Comparison of ENCODE assay signal across 17 cellular contexts in the genomic region with DNA sequence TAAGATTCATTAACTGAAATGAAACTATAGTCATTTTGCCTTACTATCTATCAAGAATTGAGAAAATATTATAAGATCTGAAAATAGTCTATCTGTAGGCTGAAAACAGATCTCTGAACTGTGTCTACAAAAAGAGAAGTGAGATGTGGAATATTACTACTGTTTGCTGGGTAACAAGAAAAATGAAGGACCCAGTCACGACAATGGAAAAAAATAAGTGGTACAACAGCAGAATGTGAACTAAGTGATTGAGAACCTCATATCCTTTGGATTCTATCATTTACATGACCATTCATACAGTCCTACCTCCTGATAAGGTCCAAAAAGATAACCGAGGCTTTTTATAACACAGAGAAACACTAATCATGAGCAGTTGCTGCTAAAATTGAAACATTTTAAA.
A peak's percentile ranks its signal among the peaks of the same experiment; 100 is the strongest.
DNase-seq lines count a peak whose midpoint lies in the region; ATAC-seq and TF ChIP-seq lines count a peak whose summit lies in the region.
"Had no signal": no experiment of that assay in that cellular context is flagged by ENCODE, and none has a peak within 500 bp of the region (broad histone marks: within the 10 kb centered on the region; RNA-seq: fewer than 3 reads in every experiment).

No MANE protein-coding gene starts in this region.

- no peak for ATAC-seq in activated T-cell treated with anti-CD3 and anti-CD28 coated beads, Interleukin-2, amount 50 U/mL, for 4 hours
- ATAC-seq in T-helper 17 cell (no peak), lower lobe of right lung (no peak), GM21723 (IDR thresholded peaks at IDR 0.05; ENCODE audit: unreplicated experiment) (no peak)

- H3K4me1 ChIP-seq in lower lobe of right lung: peaks cover 74% of the 10 kb centered on the region
- H3K4me1 ChIP-seq: SJCRH30 had no signal

- H3K27me3 ChIP-seq in lower lobe of right lung (ENCODE audit: low read depth): no peaks in the 10 kb centered on the region
- H3K27me3 ChIP-seq: breast epithelium, dorsolateral prefrontal cortex, SJCRH30 had no signal

- no peaks in the 10 kb centered on the region for H3K9me3 ChIP-seq in T-helper 17 cell (ENCODE audit: control insufficient read depth, low read length, poor library complexity, severe bottlenecking)
- no peaks in the 10 kb centered on the region for H3K9me3 ChIP-seq in lower lobe of right lung
- H3K9me3 ChIP-seq: breast epithelium, SJCRH30 had no signal

- peaks cover 13% of the 10 kb centered on the region for H3K36me3 Mint-ChIP-seq in activated T-cell treated with anti-CD3 and anti-CD28 coated beads, Interleukin-2, amount 50 U/mL, for 24 hours (ENCODE audit: low read depth)
- H3K36me3 Mint-ChIP-seq in activated T-cell treated with anti-CD3 and anti-CD28 coated beads, Interleukin-2, amount 50 U/mL, for 4 hours (ENCODE audit: insufficient read depth): peaks cover 5% of the 10 kb centered on the region
- H3K36me3 Mint-ChIP-seq in T-helper 17 cell (ENCODE audit: low read depth): peaks cover 4% of the 10 kb centered on the region
- H3K36me3 Mint-ChIP-seq in type B pancreatic cell: peaks cover 25% of the 10 kb centered on the region

- no peak for DNase-seq in activated T-cell treated with anti-CD3 and anti-CD28 coated beads, Interleukin-2, amount 50 U/mL, for 24 hours
- DNase-seq in activated T-cell treated with anti-CD3 and anti-CD28 coated beads, Interleukin-2, amount 50 U/mL, for 4 hours: no peak
- DNase-seq in T-helper 17 cell: no peak
- DNase-seq in lower lobe of right lung: no peak
- no peak for DNase-seq in type B pancreatic cell (ENCODE audit: extremely low spot score, unreplicated experiment)
- DNase-seq in middle frontal gyrus (ENCODE audit: extremely low spot score, low spot score): no peak
- no peak for DNase-seq in dedifferentiated amniotic fluid mesenchymal stem cell (ENCODE audit: extremely low spot score)
- DNase-seq: dorsolateral prefrontal cortex; kidney glomerular epithelial cell; NCI-H1436; NCI-H2171 treated with DMSO at 0.1 percent for 48 hours; SJCRH30; stimulated activated naive CD4-positive, alpha-beta T cell; trophoblast cell had no signal

- H3K27me3 Mint-ChIP-seq in activated T-cell treated with anti-CD3 and anti-CD28 coated beads, Interleukin-2, amount 50 U/mL, for 24 hours: no peaks in the 10 kb centered on the region
- H3K27me3 Mint-ChIP-seq in activated T-cell treated with anti-CD3 and anti-CD28 coated beads, Interleukin-2, amount 50 U/mL, for 4 hours (ENCODE audit: low read depth): no peaks in the 10 kb centered on the region
- no peaks in the 10 kb centered on the region for H3K27me3 Mint-ChIP-seq in T-helper 17 cell
- H3K27me3 Mint-ChIP-seq in type B pancreatic cell: no peaks in the 10 kb centered on the region
- H3K27me3 Mint-ChIP-seq: activated naive CD8-positive, alpha-beta T cell had no signal

- H3K27ac Mint-ChIP-seq in activated T-cell treated with anti-CD3 and anti-CD28 coated beads, Interleukin-2, amount 50 U/mL, for 24 hours: peak overlapping the region; percentile 3
- peak overlapping the region; percentile 14 for H3K27ac Mint-ChIP-seq in T-helper 17 cell
- peak overlapping the region; percentile 40 for H3K27ac Mint-ChIP-seq in type B pancreatic cell
- H3K27ac Mint-ChIP-seq: activated naive CD8-positive, alpha-beta T cell had no signal

- H3K27ac ChIP-seq in lower lobe of right lung: peak overlapping the region; percentile 4
- H3K27ac ChIP-seq: breast epithelium, SJCRH30 had no signal

- no peak overlapping the region for H3K4me3 ChIP-seq in lower lobe of right lung
- H3K4me3 ChIP-seq: breast epithelium, dorsolateral prefrontal cortex, SJCRH30 had no signal

- TF ChIP-seq CTCF in lower lobe of right lung (IDR thresholded peaks at IDR 0.05) (no peak), type B pancreatic cell (conservative IDR thresholded peaks at IDR 0.05) (no peak)

- no peak overlapping the region for H3K4me3 Mint-ChIP-seq in activated T-cell treated with anti-CD3 and anti-CD28 coated beads, Interleukin-2, amount 50 U/mL, for 24 hours
- no peak overlapping the region for H3K4me3 Mint-ChIP-seq in activated T-cell treated with anti-CD3 and anti-CD28 coated beads, Interleukin-2, amount 50 U/mL, for 4 hours
- H3K4me3 Mint-ChIP-seq in T-helper 17 cell: peak overlapping the region; percentile 33
- H3K4me3 Mint-ChIP-seq in type B pancreatic cell: no peak overlapping the region
- H3K4me3 Mint-ChIP-seq: activated naive CD8-positive, alpha-beta T cell had no signal

- H3K9me3 Mint-ChIP-seq in activated T-cell treated with anti-CD3 and anti-CD28 coated beads, Interleukin-2, amount 50 U/mL, for 24 hours: no peaks in the 10 kb centered on the region
- no peaks in the 10 kb centered on the region for H3K9me3 Mint-ChIP-seq in activated T-cell treated with anti-CD3 and anti-CD28 coated beads, Interleukin-2, amount 50 U/mL, for 4 hours
- H3K9me3 Mint-ChIP-seq in type B pancreatic cell: no peaks in the 10 kb centered on the region

- no peaks in the 10 kb centered on the region for H3K36me3 ChIP-seq in lower lobe of right lung
- H3K36me3 ChIP-seq: breast epithelium had no signal

- peaks cover 87% of the 10 kb centered on the region for H3K4me1 Mint-ChIP-seq in activated T-cell treated with anti-CD3 and anti-CD28 coated beads, Interleukin-2, amount 50 U/mL, for 24 hours (ENCODE audit: low read depth)
- H3K4me1 Mint-ChIP-seq in activated T-cell treated with anti-CD3 and anti-CD28 coated beads, Interleukin-2, amount 50 U/mL, for 4 hours (ENCODE audit: low read depth): peaks cover 78% of the 10 kb centered on the region
- H3K4me1 Mint-ChIP-seq in T-helper 17 cell (peaks cover 64% of the 10 kb centered on the region), type B pancreatic cell (ENCODE audit: unreplicated experiment) (peaks cover 71% of the 10 kb centered on the region)

- intact Hi-C loops in lower lobe of right lung (cut with DNase I): no loop called here
